In genomic region chr16:59192551-59193199, GRCh38 we compare ENCODE assay signal across 9 cellular contexts.
DNase-seq lines count a peak whose midpoint lies in the region; ATAC-seq and TF ChIP-seq lines count a peak whose summit lies in the region.
"Had no signal": no experiment of that assay in that cellular context is flagged by ENCODE, and none has a peak within 500 bp of the region (broad histone marks: within the 10 kb centered on the region; RNA-seq: fewer than 3 reads in every experiment).

No MANE protein-coding gene starts in this region.

- no peaks in the 10 kb centered on the region for H3K36me3 Mint-ChIP-seq in CD4-positive, alpha-beta memory T cell
- H3K36me3 Mint-ChIP-seq: T-cell had no signal

- DNase-seq in SKM-1 treated with dmso at 0.1 percent for 144 hours (lab: John Stamatoyannopoulos, UW; ENCODE audit: unreplicated experiment) (peak; percentile 39), left lung (no peak), GOT3 (lab: John Stamatoyannopoulos, UW) (no peak), NCI-H774 (lab: John Stamatoyannopoulos, UW) (no peak), right atrium auricular region (ENCODE audit: low spot score) (no peak)
- no peak for DNase-seq in CD4-positive, alpha-beta memory T cell

- POLR2A ChIA-PET in CD4-positive, alpha-beta memory T cell (lab: Charles Lee; ENCODE audit: partially characterized antibody) = no interaction called here

- H3K27ac ChIP-seq in left lung (no peak overlapping the region), right atrium auricular region (no peak overlapping the region)
- no peak overlapping the region for H3K27ac ChIP-seq in CD4-positive, alpha-beta memory T cell (ENCODE audit: low read depth, low read length)

- no peak overlapping the region for H3K4me3 Mint-ChIP-seq in CD4-positive, alpha-beta memory T cell

- no peaks in the 10 kb centered on the region for H3K27me3 Mint-ChIP-seq in CD4-positive, alpha-beta memory T cell
- H3K27me3 Mint-ChIP-seq: T-cell had no signal

- H3K4me3 ChIP-seq in left lung (no peak overlapping the region), right atrium auricular region (no peak overlapping the region)
- H3K4me3 ChIP-seq in CD4-positive, alpha-beta memory T cell (ENCODE audit: low read length in 2 of 2) = no peak overlapping the region

- H3K36me3 ChIP-seq in left lung (no peaks in the 10 kb centered on the region), right atrium auricular region (no peaks in the 10 kb centered on the region)
- H3K36me3 ChIP-seq in CD4-positive, alpha-beta memory T cell (ENCODE audit: insufficient read depth, low read length) = no peaks in the 10 kb centered on the region

- H3K9me3 Mint-ChIP-seq in CD4-positive, alpha-beta memory T cell = peaks cover 2 to 9% (median 7%) of the 10 kb centered on the region in 8 donors

- ATAC-seq in HG02981 (IDR thresholded peaks at IDR 0.05; ENCODE audit: unreplicated experiment) = peak; percentile 63
- ATAC-seq in left lung = no peak
- ATAC-seq: T-cell had no signal

- TF ChIP-seq CTCF in GM12872 (IDR thresholded peaks at IDR 0.05; ENCODE audit: insufficient read depth, low read depth, low read length) (peak; percentile 66), left lung (IDR thresholded peaks at IDR 0.05) (peak; percentile 26 to 41), right atrium auricular region (IDR thresholded peaks at IDR 0.05) (peak in 1 of 2 donors; percentile 52)

- no peak overlapping the region for H3K27ac Mint-ChIP-seq in CD4-positive, alpha-beta memory T cell
- H3K27ac Mint-ChIP-seq: T-cell had no signal

- H3K9me3 ChIP-seq in left lung (no peaks in the 10 kb centered on the region), right atrium auricular region (no peaks in the 10 kb centered on the region)
- no peaks in the 10 kb centered on the region for H3K9me3 ChIP-seq in CD4-positive, alpha-beta memory T cell (ENCODE audit: control insufficient read depth in 1 of 2, low read length in 2 of 2)

- CTCF ChIA-PET in CD4-positive, alpha-beta memory T cell (lab: Charles Lee; ENCODE audit: partially characterized antibody) = interaction anchor here (0.8 kb wide), 1 partner anchor 9 kb away, joined by 6 read pairs; no protein-coding TSS in a partner anchor

- H3K4me1 Mint-ChIP-seq in CD4-positive, alpha-beta memory T cell = no peaks in the 10 kb centered on the region

- H3K4me1 ChIP-seq in left lung (no peaks in the 10 kb centered on the region), right atrium auricular region (no peaks in the 10 kb centered on the region)
- no peaks in the 10 kb centered on the region for H3K4me1 ChIP-seq in CD4-positive, alpha-beta memory T cell (ENCODE audit: insufficient read depth, low read length)

- H3K27me3 ChIP-seq in left lung (no peaks in the 10 kb centered on the region), right atrium auricular region (no peaks in the 10 kb centered on the region)
- no peaks in the 10 kb centered on the region for H3K27me3 ChIP-seq in CD4-positive, alpha-beta memory T cell (ENCODE audit: insufficient read depth, low read length)

- intact Hi-C loops in left lung (cut with DNase I) = no loop called here
- intact Hi-C loops in CD4-positive, alpha-beta memory T cell (cut with micrococcal nuclease) = no loop called here
